Comparison of ENCODE assay signal across 10 cellular contexts in the genomic region with DNA sequence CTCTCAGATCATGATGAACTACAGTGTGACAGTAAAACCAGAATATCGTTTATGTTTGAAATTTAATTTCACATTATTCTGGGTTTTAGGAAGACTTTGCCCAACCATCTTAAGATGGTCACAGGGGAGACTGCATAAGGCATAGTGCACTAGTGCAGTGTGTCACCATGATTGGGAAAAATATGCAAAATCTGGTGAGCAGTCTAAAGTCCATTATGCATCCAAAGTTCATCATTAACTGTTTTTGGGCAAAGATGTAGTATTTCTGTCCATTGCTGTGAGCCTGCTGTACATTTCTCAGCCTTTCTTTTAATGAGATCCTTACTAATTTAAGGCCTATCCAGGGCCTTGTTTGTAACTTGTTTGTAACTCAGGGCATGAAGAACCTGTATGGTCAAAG. TPM values are rescaled to one million over a fixed set of nuclear protein-coding genes. Genes with fewer than 3 reads are reported as not detected.
"Had no signal": no experiment of that assay in that cellular context is flagged by ENCODE, and none has a peak within 500 bp of the region (broad histone marks: within the 10 kb centered on the region; RNA-seq: fewer than 3 reads in every experiment).

No MANE protein-coding gene starts in this region.

- H2AFZ ChIP-seq: GM23248 had no signal

- ATAC-seq: HCT116, K562 had no signal

- H3K36me3 ChIP-seq: HAP-1 had no signal

- FAIRE-seq: HTR-8/SVneo, K562 had no signal

- H3K27ac ChIP-seq: GM23248 had no signal

- H3K9ac ChIP-seq: GM23248 had no signal

- H3K9me3 ChIP-seq: HAP-1 had no signal

- DNase-seq: GM23248, GOT3, H7, HFFc6, IMR-90, KG1 had no signal

- H3K4me3 ChIP-seq: GM23248, HAP-1, K562 had no signal

RNA-seq across cellular contexts. Expression of a gene that starts 52.3 kb away (rescaled TPM):
- total RNA-seq: K562 had no signal
